ENCODE assay signal across 8 cellular contexts in the genomic region with DNA sequence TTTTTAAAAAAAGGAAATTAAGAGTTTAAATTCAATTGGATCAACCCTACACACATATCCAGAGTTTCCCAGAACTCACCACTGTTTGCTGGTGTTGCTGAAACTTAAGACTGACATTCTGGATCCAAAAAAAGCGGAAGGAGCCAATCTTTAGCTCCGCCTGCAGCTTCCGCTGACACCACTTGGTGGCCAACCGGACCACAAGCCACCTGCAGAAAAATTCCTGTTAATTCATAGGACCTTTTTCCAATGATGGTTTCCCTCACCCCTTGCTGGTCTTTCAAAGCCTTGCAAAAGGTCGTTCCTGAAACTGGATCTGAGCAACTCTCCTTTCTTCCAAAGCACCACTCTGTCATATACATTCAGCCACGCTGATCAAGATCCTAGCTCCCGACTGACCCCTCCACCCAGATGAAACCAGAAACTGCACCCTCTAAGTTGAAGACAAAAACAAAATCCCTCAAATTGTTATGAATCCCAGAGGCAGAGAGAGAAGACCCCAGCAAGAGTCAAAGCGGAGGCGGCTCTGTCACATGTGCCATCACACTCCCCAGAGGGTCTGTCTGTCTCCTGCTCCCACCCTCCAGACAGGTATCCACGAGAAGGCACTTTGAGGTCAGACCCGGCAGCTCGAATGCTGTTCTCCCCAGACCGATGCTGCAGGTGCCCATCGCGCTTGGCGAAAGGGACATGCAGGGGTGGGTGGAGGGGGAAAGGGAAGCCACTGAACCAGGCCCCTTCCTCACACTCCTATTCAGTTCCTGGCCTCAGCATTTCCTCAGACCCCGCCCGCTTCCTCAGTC. TPM values are rescaled to one million over a fixed set of nuclear protein-coding genes. Genes with fewer than 3 reads are reported as not detected.
DNase-seq lines count a peak whose midpoint lies in the region; ATAC-seq and TF ChIP-seq lines count a peak whose summit lies in the region.

No MANE protein-coding gene starts in this region.

- intact Hi-C loops in activated CD4-positive, alpha-beta memory T cell treated with anti-CD3 and anti-CD28 coated beads for 36 hours (cut with micrococcal nuclease), result loop anchor here (2.0 to 10.0 kb wide), 5 partner anchors 33 to 471 kb away; a partner anchor contains a TSS
- intact Hi-C loops in upper lobe of right lung (cut with DNase I), result no loop called here

- peaks cover 14% of the 10 kb centered on the region for H3K4me1 ChIP-seq in GM23248 (ENCODE audit: insufficient read depth)
- no peaks in the 10 kb centered on the region for H3K4me1 ChIP-seq in esophagus (ENCODE audit: control insufficient read depth in 2 of 2, insufficient read depth in 2 of 2, low read length in 1 of 2)
- H3K4me1 ChIP-seq in upper lobe of right lung, result peaks cover 31% of the 10 kb centered on the region

- CTCF ChIA-PET in activated CD4-positive, alpha-beta memory T cell treated with anti-CD3 and anti-CD28 coated beads for 36 hours (lab: Charles Lee), result interaction anchor here (0.6 to 8.0 kb wide), 24 partner anchors 9 to 473 kb away, joined by 3 to 94 read pairs (median 4); a partner anchor contains a TSS

- H3K27me3 Mint-ChIP-seq in activated CD4-positive, alpha-beta memory T cell treated with anti-CD3 and anti-CD28 coated beads for 36 hours, result no peaks in the 10 kb centered on the region

- ATAC-seq in upper lobe of right lung, result peak; percentile 42
- no peak for ATAC-seq in HG03378 (IDR thresholded peaks at IDR 0.05; ENCODE audit: unreplicated experiment)

- peak overlapping the region; percentile 92 for H3K4me2 ChIP-seq in GM23248 (ENCODE audit: unreplicated experiment)

- H4K20me1 ChIP-seq in GM23248 (ENCODE audit: insufficient read depth), result no peaks in the 10 kb centered on the region

- WGBS in GM23248 (ENCODE audit: low coverage in 1 of 2, low lambda C conversion rate in 2 of 2, missing lambda C conversion rate in 2 of 2), 2 experiments, result 1% methylated on average over 16 to 18 of the region's 18 CpGs
- WGBS in esophagus, 2 donors, result 0 to 1% methylated on average over 18 of the region's 18 CpGs

- H3K27ac ChIP-seq in GM23248 (no peak overlapping the region; the same call in 1 of the 2 replicates), esophagus (ENCODE audit: low read depth in 2 of 2, low read length in 1 of 2) (peak overlapping the region; percentile 89 to 95), upper lobe of right lung (peak overlapping the region; percentile 96)

- in situ Hi-C loops in GM23248 (cut with MboI), result no loop called here

- POLR2A ChIA-PET in activated CD4-positive, alpha-beta memory T cell treated with anti-CD3 and anti-CD28 coated beads for 36 hours (lab: Charles Lee), result interaction anchor here (1.0 to 4.3 kb wide), 11 partner anchors 18 to 286 kb away, joined by 3 to 32 read pairs (median 6); a partner anchor contains a TSS

- peak overlapping the region; percentile 81 for H2AFZ ChIP-seq in GM23248

- no peaks in the 10 kb centered on the region for H3K27me3 ChIP-seq in GM23248 (replicated peaks; ENCODE audit: insufficient read depth)
- no peaks in the 10 kb centered on the region for H3K27me3 ChIP-seq in esophagus (ENCODE audit: control insufficient read depth in 1 of 2, insufficient read depth in 2 of 2, low read length in 2 of 2)
- no peaks in the 10 kb centered on the region for H3K27me3 ChIP-seq in upper lobe of right lung

- H3K4me3 ChIP-seq in GM23248 (peak overlapping the region; percentile 77), esophagus (ENCODE audit: low read depth in 1 of 2, low read length in 2 of 2) (peak overlapping the region; percentile 85 to 86), upper lobe of right lung (peak overlapping the region; percentile 75)

- H3K9me2 ChIP-seq in GM23248 (ENCODE audit: insufficient read depth), result no peaks in the 10 kb centered on the region

- peaks cover 40% of the 10 kb centered on the region for H3K36me3 Mint-ChIP-seq in activated CD4-positive, alpha-beta memory T cell treated with anti-CD3 and anti-CD28 coated beads for 36 hours

- DNase-seq in ELR (ENCODE audit: low read depth), result peak; percentile 75
- DNase-seq in GM23248, result peak; percentile 83
- peak; percentile 45 for DNase-seq in NCI-H2227 (lab: John Stamatoyannopoulos, UW; ENCODE audit: unreplicated experiment)
- DNase-seq in activated CD4-positive, alpha-beta memory T cell treated with anti-CD3 and anti-CD28 coated beads for 36 hours, result peak; percentile 53
- peak; percentile 21 for DNase-seq in mucosa of gallbladder (ENCODE audit: low spot score)
- DNase-seq in upper lobe of right lung, result peak; percentile 72

- no peaks in the 10 kb centered on the region for H3K9me3 Mint-ChIP-seq in activated CD4-positive, alpha-beta memory T cell treated with anti-CD3 and anti-CD28 coated beads for 36 hours

- peaks cover 63% of the 10 kb centered on the region for H3K79me2 ChIP-seq in GM23248 (ENCODE audit: insufficient read depth)

- H3K36me3 ChIP-seq in GM23248 (ENCODE audit: low read depth) (peaks cover 44% of the 10 kb centered on the region), esophagus (ENCODE audit: control insufficient read depth in 2 of 2, insufficient read depth in 2 of 2, low read length in 1 of 2) (peaks cover 4 to 24% of the 10 kb centered on the region in 2 donors), upper lobe of right lung (peaks cover 56% of the 10 kb centered on the region)

- H3K4me3 Mint-ChIP-seq in activated CD4-positive, alpha-beta memory T cell treated with anti-CD3 and anti-CD28 coated beads for 36 hours, result peak overlapping the region; percentile 83

- peaks cover 21% of the 10 kb centered on the region for H3F3A ChIP-seq in GM23248 (ENCODE audit: insufficient read depth)

- H3K27ac Mint-ChIP-seq in activated CD4-positive, alpha-beta memory T cell treated with anti-CD3 and anti-CD28 coated beads for 36 hours, result peak overlapping the region; percentile 86

- no peaks in the 10 kb centered on the region for H3K9me3 ChIP-seq in GM23248 (ENCODE audit: low read depth)
- H3K9me3 ChIP-seq in esophagus (ENCODE audit: control insufficient read depth in 2 of 2, insufficient read depth in 1 of 2, low read depth in 1 of 2, low read length in 1 of 2), result no peaks in the 10 kb centered on the region
- H3K9me3 ChIP-seq in upper lobe of right lung, result no peaks in the 10 kb centered on the region

- peaks cover 42% of the 10 kb centered on the region for H3K4me1 Mint-ChIP-seq in activated CD4-positive, alpha-beta memory T cell treated with anti-CD3 and anti-CD28 coated beads for 36 hours (ENCODE audit: low read depth)

- TF ChIP-seq CTCF in upper lobe of right lung (IDR thresholded peaks at IDR 0.05), result peak; percentile 54

- peak overlapping the region; percentile 79 for H3K9ac ChIP-seq in GM23248

RNA-seq across cellular contexts. Expression of a gene that starts 0.8 kb away (rescaled TPM):
- 145 and 155 TPM in 2 replicates for total RNA-seq in GM23248 (2014; rRNA removed; shearing (Covaris generic))
- polyA plus RNA-seq in GM23248 (2016; fragmentation: Nextera tagmentation; extraction: Ambion mirVana) (49.8 and 55.6 TPM in 2 replicates), esophagus (10 to 100 TPM; 19.2 to 23.5 TPM)
- 100 to 1,000 TPM; 127 to 133 TPM for total RNA-seq in activated CD4-positive, alpha-beta memory T cell treated with anti-CD3 and anti-CD28 coated beads for 36 hours
- total RNA-seq in mucosa of gallbladder (161 TPM), upper lobe of right lung (145 TPM)

RNA-seq across cellular contexts. Expression of a gene that starts 17.5 kb away (rescaled TPM):
- total RNA-seq in GM23248 (2014; rRNA removed; shearing (Covaris generic)), result 52.3 and 64.4 TPM in 2 replicates
- 88.4 and 94.2 TPM in 2 replicates for polyA plus RNA-seq in GM23248 (2016; fragmentation: Nextera tagmentation; extraction: Ambion mirVana)
- total RNA-seq in activated CD4-positive, alpha-beta memory T cell treated with anti-CD3 and anti-CD28 coated beads for 36 hours, result 10 to 100 TPM; 38.4 to 43.5 TPM
- polyA plus RNA-seq in esophagus, result 10 to 100 TPM; 20.7 to 40.6 TPM
- 73.4 TPM for total RNA-seq in mucosa of gallbladder
- 52.8 TPM for total RNA-seq in upper lobe of right lung

RNA-seq across cellular contexts. Expression of a gene that starts 17.8 kb away (rescaled TPM):
- 39.7 and 45.0 TPM in 2 replicates for total RNA-seq in GM23248 (2014; rRNA removed; shearing (Covaris generic))
- polyA plus RNA-seq in GM23248 (2016; fragmentation: Nextera tagmentation; extraction: Ambion mirVana), result 26.5 and 27.3 TPM in 2 replicates
- total RNA-seq in activated CD4-positive, alpha-beta memory T cell treated with anti-CD3 and anti-CD28 coated beads for 36 hours, result 10 to 100 TPM; 59.4 to 65.9 TPM
- 10 to 100 TPM; 21.4 to 29.2 TPM for polyA plus RNA-seq in esophagus
- total RNA-seq in mucosa of gallbladder, result 59.8 TPM
- 62.4 TPM for total RNA-seq in upper lobe of right lung

RNA-seq across cellular contexts. Expression of a gene that starts 30.2 kb away (rescaled TPM):
- 1.2 and 6.8 TPM in 2 replicates for total RNA-seq in GM23248 (2014; rRNA removed; shearing (Covaris generic))
- polyA plus RNA-seq in GM23248 (2016; fragmentation: Nextera tagmentation; extraction: Ambion mirVana), result 0.58 and 0.86 TPM in 2 replicates
- total RNA-seq in activated CD4-positive, alpha-beta memory T cell treated with anti-CD3 and anti-CD28 coated beads for 36 hours, result 10 to 100 TPM; 14.2 to 17.5 TPM
- polyA plus RNA-seq in esophagus, result 1 to 10 TPM; 2.0 to 6.7 TPM
- 9.0 TPM for total RNA-seq in mucosa of gallbladder
- total RNA-seq in upper lobe of right lung, result 12.3 TPM

RNA-seq across cellular contexts. Expression of a gene that starts 45.4 kb away (rescaled TPM):
- total RNA-seq in GM23248 (2014; rRNA removed; shearing (Covaris generic)), result 14.0 and 27.0 TPM in 2 replicates
- polyA plus RNA-seq in GM23248 (2016; fragmentation: Nextera tagmentation; extraction: Ambion mirVana) (20.5 TPM in 2 replicates), esophagus (10 to 100 TPM; 11.6 to 19.7 TPM)
- total RNA-seq in activated CD4-positive, alpha-beta memory T cell treated with anti-CD3 and anti-CD28 coated beads for 36 hours, result 100 to 1,000 TPM; 153 to 159 TPM
- total RNA-seq in mucosa of gallbladder (6.4 TPM), upper lobe of right lung (3.2 TPM)

Comparison
In these comparisons a context has a peak if more than half of its experiments do, and no peak if none do; other contexts are left out.
1. DNase-seq: peak in every context shown above with its lines; median percentile 83 in GM23248; 75 in ELR; 72 in upper lobe of right lung; 53 in activated CD4-positive, alpha-beta memory T cell treated with anti-CD3 and anti-CD28 coated beads for 36 hours; 45 in NCI-H2227; 21 in mucosa of gallbladder.